Comparison of ENCODE assay signal across 20 cellular contexts in genomic region chr15:63780969-63781368, GRCh38. TPM values are rescaled to one million over a fixed set of nuclear protein-coding genes. Genes with fewer than 3 reads are reported as not detected.
A peak's percentile ranks its signal among the peaks of the same experiment; 100 is the strongest.
DNase-seq lines count a peak whose midpoint lies in the region; ATAC-seq, FAIRE-seq and TF ChIP-seq lines count a peak whose summit lies in the region.
"Had no signal": no experiment of that assay in that cellular context is flagged by ENCODE, and none has a peak within 500 bp of the region (broad histone marks: within the 10 kb centered on the region; RNA-seq: fewer than 3 reads in every experiment).

No MANE protein-coding gene starts in this region.

- DNase-seq in A549 (ENCODE audit: low read depth in 1 of 2, low spot score in 1 of 2) (no peak), GM12891 (ENCODE audit: insufficient read length, low spot score) (no peak), kidney (no peak), KBM-7 (no peak), T-helper 1 cell (no peak), upper lobe of left lung (no peak)
- DNase-seq: 8988T; C1 segment of cervical spinal cord; Calu3; CD4-positive, alpha-beta memory T cell; COR-L47; DMS53; DMS79 treated with DMSO at 0.1 percent for 48 hours; GM23248; H7; HCEC 1CT; HFFc6 had no signal

- H3K27me3 ChIP-seq in Loucy (ENCODE audit: insufficient read depth, low read length, poor library complexity, severe bottlenecking) (peaks cover 42% of the 10 kb centered on the region), upper lobe of left lung (no peaks in the 10 kb centered on the region)

- TF ChIP-seq EP300 in A549 (IDR thresholded peaks at IDR 0.05) (no peak), upper lobe of left lung (IDR thresholded peaks at IDR 0.05) (no peak)

- FAIRE-seq in A549 (lab: Jason Lieb, UNC) (peak; percentile 86), GM12891 (lab: Jason Lieb, UNC) (peak; percentile 41), kidney (lab: Jason Lieb, UNC) (peak; percentile 15)
- FAIRE-seq: GM19239, H1 had no signal

- no peak for TF ChIP-seq RAD21 in A549 (conservative IDR thresholded peaks at IDR 0.05 in 1 of 2, IDR thresholded peaks at IDR 0.05 in 1 of 2)

- H4K20me1 ChIP-seq in Loucy (ENCODE audit: insufficient read depth, low read length, poor library complexity, severe bottlenecking): peaks cover 86% of the 10 kb centered on the region

- in situ Hi-C loops in KBM-7 (cut with MboI; ENCODE audit: low pct_unique_long_range_greater_than_20kb, low sequenced_read_pairs): no loop called here

- H3F3A ChIP-seq in Loucy (ENCODE audit: low read depth): peaks cover 2% of the 10 kb centered on the region; the same call in 1 of the 2 replicates

- H3K27ac ChIP-seq in A549: no peak overlapping the region
- no peak overlapping the region for H3K27ac ChIP-seq in kidney (ENCODE audit: low read depth in 2 of 2, low read length in 2 of 2)
- H3K27ac ChIP-seq in upper lobe of left lung: no peak overlapping the region
- H3K27ac ChIP-seq: GM23248 had no signal

- H3K9me3 ChIP-seq in A549 (no peaks in the 10 kb centered on the region), Loucy (ENCODE audit: insufficient read depth, low read depth, low read length) (no peaks in the 10 kb centered on the region), kidney (ENCODE audit: control insufficient read depth in 1 of 2, low read length in 2 of 2) (no peaks in the 10 kb centered on the region), upper lobe of left lung (no peaks in the 10 kb centered on the region)

- H3K4me3 ChIP-seq in A549 (no peak overlapping the region), Loucy (ENCODE audit: low read length, poor library complexity, severe bottlenecking) (no peak overlapping the region), kidney (ENCODE audit: low read length in 2 of 2) (no peak overlapping the region), upper lobe of left lung (no peak overlapping the region)
- H3K4me3 ChIP-seq: GM23248 had no signal

- H3K9ac ChIP-seq in Loucy (ENCODE audit: low read depth, low read length, poor library complexity, severe bottlenecking) (no peak overlapping the region), kidney (ENCODE audit: low read length in 2 of 2) (no peak overlapping the region)
- H3K9ac ChIP-seq: GM23248 had no signal

- no peaks in the 10 kb centered on the region for H3K9me2 ChIP-seq in Loucy (replicated peaks; ENCODE audit: low read depth, low read length)

- H3K79me2 ChIP-seq in Loucy (ENCODE audit: insufficient read depth, low read length): 0 out of 2 replicates have a peak, but pooled peaks cover 3% of the 10 kb centered on the region

- H3K4me2 ChIP-seq in A549: no peak overlapping the region
- H3K4me2 ChIP-seq in Loucy (ENCODE audit: low read depth, low read length, poor library complexity, severe bottlenecking): peak overlapping the region; percentile 38

- H3K4me1 ChIP-seq in A549: no peaks in the 10 kb centered on the region
- H3K4me1 ChIP-seq in Loucy (ENCODE audit: insufficient read depth, low read length, poor library complexity, severe bottlenecking): peaks cover 11% of the 10 kb centered on the region
- H3K4me1 ChIP-seq in kidney (ENCODE audit: control insufficient read depth in 1 of 2, insufficient read depth in 1 of 2, low read depth in 1 of 2, low read length in 2 of 2): no peaks in the 10 kb centered on the region
- no peaks in the 10 kb centered on the region for H3K4me1 ChIP-seq in upper lobe of left lung

- TF ChIP-seq POLR2A in A549 (IDR thresholded peaks at IDR 0.05; ENCODE audit: low read length) (no peak), GM12891 (IDR thresholded peaks at IDR 0.05; ENCODE audit: low read depth, low read length) (no peak), upper lobe of left lung (IDR thresholded peaks at IDR 0.05) (no peak)

- H2AFZ ChIP-seq in Loucy (ENCODE audit: low read length): no peak overlapping the region
- H2AFZ ChIP-seq: GM23248 had no signal

- WGBS in A549 (ENCODE audit: missing lambda C conversion rate): 93% methylated on average over 2 of the region's 2 CpGs
- WGBS in upper lobe of left lung, 2 donors: 94 to 100% methylated on average over 2 of the region's 2 CpGs

- POLR2A ChIA-PET in A549 (lab: Yijun Ruan, JAX): no interaction called here

- intact Hi-C loops in kidney (cut with DNase I): no loop called here

- ATAC-seq in A549: no peak
- no peak for ATAC-seq in upper lobe of left lung (ENCODE audit: low FRiP score in 2 of 2)

- CTCF ChIA-PET in A549 (lab: Yijun Ruan, JAX): interaction anchor here (1.5 kb wide), 1 partner anchor 265 kb away, joined by 4 read pairs; the partner anchor contains the start of gene DAPK2

- no peak for TF ChIP-seq CTCF in A549 (IDR thresholded peaks at IDR 0.05)
- TF ChIP-seq CTCF in Loucy (conservative IDR thresholded peaks at IDR 0.05; ENCODE audit: low read length): no peak
- no peak for TF ChIP-seq CTCF in kidney (IDR thresholded peaks at IDR 0.05; ENCODE audit: borderline replicate concordance, extremely low read depth, insufficient read depth)
- TF ChIP-seq CTCF in upper lobe of left lung (IDR thresholded peaks at IDR 0.05): no peak

- H3K36me3 ChIP-seq in Loucy (ENCODE audit: insufficient read depth, low read length) (no peaks in the 10 kb centered on the region), kidney (ENCODE audit: control insufficient read depth in 1 of 2, insufficient read depth in 2 of 2, low read length in 2 of 2) (no peaks in the 10 kb centered on the region), upper lobe of left lung (no peaks in the 10 kb centered on the region)

TF ChIP-seq in A549, 52 proteins besides CTCF, POLR2A, EP300 and RAD21 (continues in another document):
- no peak for TF ChIP-seq GATA3 (IDR thresholded peaks at IDR 0.05; ENCODE audit: borderline replicate concordance)
- TF ChIP-seq NPAS2 (CRISPR knock-in tag; IDR thresholded peaks at IDR 0.05; ENCODE audit: borderline replicate concordance): no peak
- TF ChIP-seq HOXB5 (CRISPR knock-in tag; IDR thresholded peaks at IDR 0.05): no peak
- TF ChIP-seq MAZ (IDR thresholded peaks at IDR 0.05; ENCODE audit: borderline replicate concordance, low read depth, low read length): no peak
- TF ChIP-seq RCOR1 (IDR thresholded peaks at IDR 0.05; ENCODE audit: low read depth, low read length): no peak
- TF ChIP-seq TP53 (CRISPR knock-in tag; IDR thresholded peaks at IDR 0.05): no peak
- TF ChIP-seq ZSCAN20 (CRISPR knock-in tag; IDR thresholded peaks at IDR 0.05): no peak
- TF ChIP-seq SREBF2 (IDR thresholded peaks at IDR 0.05): no peak
- TF ChIP-seq EHF (CRISPR knock-in tag; IDR thresholded peaks at IDR 0.05): no peak
- TF ChIP-seq FOXS1 (CRISPR knock-in tag; IDR thresholded peaks at IDR 0.05): no peak
- no peak for TF ChIP-seq HMGXB4 (CRISPR knock-in tag; IDR thresholded peaks at IDR 0.05; ENCODE audit: borderline replicate concordance)

TF ChIP-seq in GM12891, 5 proteins besides CTCF, POLR2A, EP300 and RAD21:
- TF ChIP-seq PAX5 (IDR thresholded peaks at IDR 0.05; ENCODE audit: insufficient read depth, low read length, severe bottlenecking) (no peak), TAF1 (IDR thresholded peaks at IDR 0.05; ENCODE audit: low read depth, low read length) (no peak), POLR2AphosphoS5 (IDR thresholded peaks at IDR 0.05; ENCODE audit: low read depth, low read length) (no peak), SPI1 (IDR thresholded peaks at IDR 0.05; ENCODE audit: low read depth, low read length) (no peak), POU2F2 (IDR thresholded peaks at IDR 0.05; ENCODE audit: low read depth, low read length) (no peak)

RNA-seq across cellular contexts. Expression of gene HERC1, which starts 52.8 kb away (rescaled TPM):
- 24.1 and 34.1 TPM in 2 replicates for polyA plus RNA-seq in A549 (2011; rRNA removed)
- 14.1 and 17.5 TPM in 2 replicates for polyA plus RNA-seq in A549 (2012; cell fraction: cytosol; rRNA removed)
- polyA plus RNA-seq in A549 (2012; cell fraction: nucleus; rRNA removed): 48.5 and 62.4 TPM in 2 replicates
- polyA plus RNA-seq in A549 (2017; fragmentation: RNase III; extraction: RNeasy Plus Mini Kit Qiagen cat#74134 plus additional on column Dnase treatment): 11.4 to 13.5 TPM (median 12.2 TPM) in 3 replicates
- polyA minus RNA-seq in A549 (2011; rRNA and poly(A)+ RNA removed): 83.5 and 87.4 TPM in 2 replicates
- 54.4 TPM for polyA plus RNA-seq in GM12891 (2012; ENCODE audit: low read depth, missing spikeins)
- 77.3 TPM for total RNA-seq in kidney
- polyA plus RNA-seq in kidney (ENCODE audit: insufficient read depth, low read depth, low replicate concordance): 19.1 TPM
- total RNA-seq in upper lobe of left lung: 100 to 1,000 TPM in 3 of 6 donors, 10 to 100 TPM in 3; 83.5 to 193 (median 98.5) TPM
